In the genomic region with DNA sequence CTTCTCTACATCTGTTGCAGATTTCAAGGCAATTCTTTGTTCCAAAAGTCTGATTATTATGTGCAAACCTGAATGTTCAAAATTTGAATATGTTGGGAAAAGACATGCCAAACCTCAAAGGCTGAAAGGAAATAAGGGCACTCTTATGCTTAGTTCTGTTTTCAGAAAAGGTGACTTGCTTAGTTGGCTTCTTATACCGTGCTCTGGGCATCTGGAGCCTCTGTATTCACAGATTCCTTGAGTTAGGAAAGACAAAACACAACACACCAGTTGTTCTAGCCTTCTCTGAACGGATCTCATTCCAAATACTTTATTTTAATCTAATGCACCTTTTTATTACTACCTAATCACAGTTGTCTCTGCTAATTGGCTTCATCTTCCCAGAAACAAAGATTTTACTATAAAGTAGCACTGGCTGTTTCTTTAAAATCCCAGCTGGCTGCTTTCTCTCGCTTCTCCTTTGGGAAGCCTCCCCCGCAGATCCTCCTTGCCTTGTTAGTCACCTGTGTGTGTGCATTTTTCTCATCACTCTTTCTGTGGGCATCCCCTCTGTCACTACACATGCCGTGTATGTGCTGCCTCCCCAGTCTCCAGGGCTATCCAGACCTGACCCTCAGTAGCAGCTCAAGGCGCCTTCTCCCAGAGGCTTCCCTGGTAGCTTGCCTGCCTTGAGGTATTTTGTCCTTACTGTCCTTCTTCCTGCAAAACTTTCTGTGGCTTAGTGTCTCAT, we compare ENCODE assay signal across 22 cellular contexts.
DNase-seq lines count a peak whose midpoint lies in the region; TF ChIP-seq lines count a peak whose summit lies in the region.
"Had no signal": no experiment of that assay in that cellular context is flagged by ENCODE, and none has a peak within 500 bp of the region (broad histone marks: within the 10 kb centered on the region; RNA-seq: fewer than 3 reads in every experiment).

No MANE protein-coding gene starts in this region.

- peaks cover 81% of the 10 kb centered on the region for H3K36me3 Mint-ChIP-seq in HFFc6 (ENCODE audit: low read depth)
- peaks cover 83% of the 10 kb centered on the region for H3K36me3 Mint-ChIP-seq in dendritic cell treated with granulocyte-macrophage colony-stimulating factor and Interleukin-4, amounts not matched to agents 40 ng/mL and 50 ng/mL, for 4 days (ENCODE audit: low read depth)

- intact Hi-C loops in dendritic cell treated with granulocyte-macrophage colony-stimulating factor and Interleukin-4, amounts not matched to agents 40 ng/mL and 50 ng/mL, for 4 days (cut with micrococcal nuclease): no loop called here

- H3K27ac Mint-ChIP-seq in HFFc6: peak overlapping the region; percentile 20; the same call in 1 of the 2 replicates
- H3K27ac Mint-ChIP-seq in dendritic cell treated with granulocyte-macrophage colony-stimulating factor and Interleukin-4, amounts not matched to agents 40 ng/mL and 50 ng/mL, for 4 days: peak overlapping the region; percentile 5
- H3K27ac Mint-ChIP-seq: CD4-positive, alpha-beta T cell had no signal

- DNase-seq in HFFc6: no peak
- DNase-seq in left kidney (ENCODE audit: low read depth, low spot score): peak; percentile 72
- DNase-seq in superior temporal gyrus (ENCODE audit: extremely low spot score): peak; percentile 43
- DNase-seq in NCI-H2171 (lab: John Stamatoyannopoulos, UW): no peak
- no peak for DNase-seq in NCI-H446 (lab: John Stamatoyannopoulos, UW)
- DNase-seq in cortex of kidney (lab: John Stamatoyannopoulos, UW): no peak
- DNase-seq: AML-193; CD4-positive, alpha-beta T cell; COR-L47; DMS53; KBM-7; MV-4-11; NCI-H1105 treated with DMSO at 0.1 percent for 48 hours; NCI-H146; NCI-H1930; NCI-H2107; NCI-H446 treated with DMSO at 0.1 percent for 48 hours; NCI-H526; NCI-H82; NK-92 treated with Interleukin-12 subunit alpha and Interleukin-12 subunit beta, amount 100 ng/mL, for 24 hours; PC-3 had no signal

- peaks cover 6% of the 10 kb centered on the region for H3K27me3 Mint-ChIP-seq in HFFc6 (ENCODE audit: insufficient read depth)
- H3K27me3 Mint-ChIP-seq in dendritic cell treated with granulocyte-macrophage colony-stimulating factor and Interleukin-4, amounts not matched to agents 40 ng/mL and 50 ng/mL, for 4 days: no peaks in the 10 kb centered on the region
- H3K27me3 Mint-ChIP-seq: CD4-positive, alpha-beta T cell had no signal

- no peak overlapping the region for H3K4me3 Mint-ChIP-seq in HFFc6
- no peak overlapping the region for H3K4me3 Mint-ChIP-seq in dendritic cell treated with granulocyte-macrophage colony-stimulating factor and Interleukin-4, amounts not matched to agents 40 ng/mL and 50 ng/mL, for 4 days
- H3K4me3 Mint-ChIP-seq: CD4-positive, alpha-beta T cell had no signal

- no peaks in the 10 kb centered on the region for H3K9me3 Mint-ChIP-seq in HFFc6
- no peaks in the 10 kb centered on the region for H3K9me3 Mint-ChIP-seq in dendritic cell treated with granulocyte-macrophage colony-stimulating factor and Interleukin-4, amounts not matched to agents 40 ng/mL and 50 ng/mL, for 4 days
- H3K9me3 Mint-ChIP-seq: CD4-positive, alpha-beta T cell had no signal

- H3K4me1 Mint-ChIP-seq in HFFc6 (ENCODE audit: low read depth): peaks cover 50% of the 10 kb centered on the region
- peaks cover 11% of the 10 kb centered on the region for H3K4me1 Mint-ChIP-seq in dendritic cell treated with granulocyte-macrophage colony-stimulating factor and Interleukin-4, amounts not matched to agents 40 ng/mL and 50 ng/mL, for 4 days (ENCODE audit: low read depth)

- no peak for TF ChIP-seq CTCF in HFFc6 (IDR thresholded peaks at IDR 0.05)

Comparison
In these comparisons a context has a peak if more than half of its experiments do, and no peak if none do; other contexts are left out.
1. DNase-seq: peak in left kidney (single experiment) and superior temporal gyrus (single experiment); none in HFFc6 (single experiment), NCI-H2171 (single experiment), NCI-H446 (0 of 2) and cortex of kidney (single experiment).